Comparison of ENCODE assay signal across 1 cellular context in the genomic region with DNA sequence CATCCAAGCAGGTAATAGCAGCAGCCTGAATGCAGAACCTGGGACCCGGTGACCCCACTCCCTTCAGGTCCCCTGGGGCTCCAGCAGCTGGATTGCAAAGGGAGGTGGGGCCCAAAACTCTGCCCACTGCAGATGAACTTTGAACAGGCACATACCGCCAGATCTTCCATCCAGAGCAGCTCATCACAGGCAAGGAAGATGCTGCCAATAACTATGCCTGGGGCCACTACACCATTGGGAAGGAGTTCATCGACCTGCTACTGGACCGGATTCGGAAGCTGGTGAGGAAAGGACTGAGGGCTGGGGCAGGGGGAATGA.
TF ChIP-seq lines count a peak whose summit lies in the region.

No MANE protein-coding gene starts in this region.

TF ChIP-seq in GM12891, 5 proteins besides CTCF, POLR2A, EP300 and RAD21 (continued from another document):
- TF ChIP-seq TAF1 (IDR thresholded peaks at IDR 0.05; ENCODE audit: low read depth, low read length) (no peak), POLR2AphosphoS5 (IDR thresholded peaks at IDR 0.05; ENCODE audit: low read depth, low read length) (no peak)
